ENCODE assay signal across 9 cellular contexts in the genomic region with DNA sequence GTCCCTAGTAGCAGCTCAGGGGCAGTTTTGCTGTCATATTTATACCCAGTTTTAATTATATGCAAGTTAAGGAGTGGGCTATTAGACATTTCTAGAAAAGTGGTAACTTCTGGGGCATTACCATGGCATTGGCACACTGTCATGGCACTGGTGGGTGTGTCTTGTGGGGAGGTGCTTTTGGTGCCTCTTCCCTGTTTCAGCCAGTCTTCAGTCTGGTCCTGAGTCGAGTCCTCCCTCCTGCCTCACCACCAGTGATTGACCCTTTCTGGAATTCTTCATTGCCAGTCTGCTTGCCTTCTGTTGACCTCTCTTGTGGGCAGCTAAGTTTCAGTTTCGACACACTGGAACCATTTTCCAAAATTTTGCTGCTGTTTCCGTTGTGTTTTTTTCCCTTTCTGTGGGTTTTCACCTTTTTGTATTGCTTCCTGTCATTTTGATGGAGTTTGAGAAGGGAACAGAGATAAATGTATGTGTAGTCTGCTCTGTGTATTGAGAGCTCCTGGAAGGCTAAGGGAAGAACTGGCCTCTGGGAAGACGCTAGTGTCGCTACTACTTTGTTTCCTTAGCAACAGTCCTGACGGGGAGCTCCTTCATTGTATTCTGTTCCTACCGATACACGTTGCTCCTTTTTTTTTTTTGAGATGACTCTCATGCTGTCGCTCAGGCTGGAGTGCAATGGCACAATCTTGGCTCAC. TPM values are rescaled to one million over a fixed set of nuclear protein-coding genes. Genes with fewer than 3 reads are reported as not detected.
DNase-seq lines count a peak whose midpoint lies in the region; ATAC-seq lines count a peak whose summit lies in the region.
"Had no signal": no experiment of that assay in that cellular context is flagged by ENCODE, and none has a peak within 500 bp of the region (broad histone marks: within the 10 kb centered on the region; RNA-seq: fewer than 3 reads in every experiment).

No MANE protein-coding gene starts in this region.

- DNase-seq in activated naive CD8-positive, alpha-beta T cell treated with anti-CD3 and anti-CD28 coated beads, Interleukin-2, amount 10 ng/mL, durations not matched to agents 7 days and 5 days: no peak
- DNase-seq in activated naive CD8-positive, alpha-beta T cell treated with anti-CD3 and anti-CD28 coated beads for 36 hours: no peak
- DNase-seq in activated T-helper 1 cell treated with anti-CD3 and anti-CD28 coated beads, Interleukin-12 subunit alpha, Interleukin-12 subunit beta, Interleukin-2, Interleukin-4 antibody, amounts not matched to agents 30 ng/mL and 10 ng/mL and 1 ng/mL, durations not matched to agents 14 hours and 24 hours and 36 hours (ENCODE audit: low spot score): no peak
- DNase-seq in iris pigment epithelial cell (ENCODE audit: low read depth) (peak; percentile 17), stromal cell of bone marrow (ENCODE audit: low read depth) (peak; percentile 45), sciatic nerve (ENCODE audit: low spot score) (no peak), kidney glomerular epithelial cell (lab: John Stamatoyannopoulos, UW) (no peak)
- DNase-seq: naive thymus-derived CD4-positive, alpha-beta T cell had no signal

- peaks cover 13% of the 10 kb centered on the region for H3K9me3 Mint-ChIP-seq in activated naive CD8-positive, alpha-beta T cell treated with anti-CD3 and anti-CD28 coated beads, Interleukin-2, amount 10 ng/mL, durations not matched to agents 7 days and 5 days
- H3K9me3 Mint-ChIP-seq in activated naive CD8-positive, alpha-beta T cell treated with anti-CD3 and anti-CD28 coated beads for 36 hours: peaks cover 10% of the 10 kb centered on the region
- peaks cover 12% of the 10 kb centered on the region for H3K9me3 Mint-ChIP-seq in activated T-helper 1 cell treated with anti-CD3 and anti-CD28 coated beads, Interleukin-12 subunit alpha, Interleukin-12 subunit beta, Interleukin-2, Interleukin-4 antibody, amounts not matched to agents 30 ng/mL and 10 ng/mL and 1 ng/mL, durations not matched to agents 14 hours and 24 hours and 36 hours

- H3K4me1 Mint-ChIP-seq in activated naive CD8-positive, alpha-beta T cell treated with anti-CD3 and anti-CD28 coated beads, Interleukin-2, amount 10 ng/mL, durations not matched to agents 7 days and 5 days: peaks cover 16% of the 10 kb centered on the region
- peaks cover 42% of the 10 kb centered on the region for H3K4me1 Mint-ChIP-seq in activated naive CD8-positive, alpha-beta T cell treated with anti-CD3 and anti-CD28 coated beads for 36 hours
- peaks cover 21% of the 10 kb centered on the region for H3K4me1 Mint-ChIP-seq in activated T-helper 1 cell treated with anti-CD3 and anti-CD28 coated beads, Interleukin-12 subunit alpha, Interleukin-12 subunit beta, Interleukin-2, Interleukin-4 antibody, amounts not matched to agents 30 ng/mL and 10 ng/mL and 1 ng/mL, durations not matched to agents 14 hours and 24 hours and 36 hours (ENCODE audit: low read depth)

- H3K27ac Mint-ChIP-seq in activated naive CD8-positive, alpha-beta T cell treated with anti-CD3 and anti-CD28 coated beads, Interleukin-2, amount 10 ng/mL, durations not matched to agents 7 days and 5 days: peak overlapping the region; percentile 21
- H3K27ac Mint-ChIP-seq in activated naive CD8-positive, alpha-beta T cell treated with anti-CD3 and anti-CD28 coated beads for 36 hours: no peak overlapping the region
- peak overlapping the region; percentile 31 for H3K27ac Mint-ChIP-seq in activated T-helper 1 cell treated with anti-CD3 and anti-CD28 coated beads, Interleukin-12 subunit alpha, Interleukin-12 subunit beta, Interleukin-2, Interleukin-4 antibody, amounts not matched to agents 30 ng/mL and 10 ng/mL and 1 ng/mL, durations not matched to agents 14 hours and 24 hours and 36 hours

- H3K36me3 Mint-ChIP-seq in activated naive CD8-positive, alpha-beta T cell treated with anti-CD3 and anti-CD28 coated beads, Interleukin-2, amount 10 ng/mL, durations not matched to agents 7 days and 5 days: peaks cover 32% of the 10 kb centered on the region
- peaks cover 29% of the 10 kb centered on the region for H3K36me3 Mint-ChIP-seq in activated naive CD8-positive, alpha-beta T cell treated with anti-CD3 and anti-CD28 coated beads for 36 hours
- peaks cover 15% of the 10 kb centered on the region for H3K36me3 Mint-ChIP-seq in activated T-helper 1 cell treated with anti-CD3 and anti-CD28 coated beads, Interleukin-12 subunit alpha, Interleukin-12 subunit beta, Interleukin-2, Interleukin-4 antibody, amounts not matched to agents 30 ng/mL and 10 ng/mL and 1 ng/mL, durations not matched to agents 14 hours and 24 hours and 36 hours (ENCODE audit: low read depth)

- POLR2A ChIA-PET in activated naive CD8-positive, alpha-beta T cell treated with anti-CD3 and anti-CD28 coated beads, Interleukin-2, amount 10 ng/mL, durations not matched to agents 7 days and 5 days (lab: Charles Lee): interaction anchor here (1.5 kb wide), 1 partner anchor 10 kb away, joined by 6 read pairs; the partner anchor contains the start of gene WWP2

- no peaks in the 10 kb centered on the region for H3K27me3 Mint-ChIP-seq in activated naive CD8-positive, alpha-beta T cell treated with anti-CD3 and anti-CD28 coated beads, Interleukin-2, amount 10 ng/mL, durations not matched to agents 7 days and 5 days
- no peaks in the 10 kb centered on the region for H3K27me3 Mint-ChIP-seq in activated naive CD8-positive, alpha-beta T cell treated with anti-CD3 and anti-CD28 coated beads for 36 hours
- no peaks in the 10 kb centered on the region for H3K27me3 Mint-ChIP-seq in activated T-helper 1 cell treated with anti-CD3 and anti-CD28 coated beads, Interleukin-12 subunit alpha, Interleukin-12 subunit beta, Interleukin-2, Interleukin-4 antibody, amounts not matched to agents 30 ng/mL and 10 ng/mL and 1 ng/mL, durations not matched to agents 14 hours and 24 hours and 36 hours (ENCODE audit: insufficient read depth)
- H3K27me3 Mint-ChIP-seq: naive thymus-derived CD4-positive, alpha-beta T cell had no signal

- ATAC-seq in activated naive CD8-positive, alpha-beta T cell treated with anti-CD3 and anti-CD28 coated beads, Interleukin-2, amount 10 ng/mL, durations not matched to agents 7 days and 5 days (ENCODE audit: low read depth): no peak
- ATAC-seq in sciatic nerve (no peak), HG03457 (IDR thresholded peaks at IDR 0.05; ENCODE audit: unreplicated experiment) (no peak)
- ATAC-seq: naive thymus-derived CD4-positive, alpha-beta T cell had no signal

- intact Hi-C loops in activated T-helper 1 cell treated with anti-CD3 and anti-CD28 coated beads, Interleukin-12 subunit alpha, Interleukin-12 subunit beta, Interleukin-2, Interleukin-4 antibody, amounts not matched to agents 30 ng/mL and 10 ng/mL and 1 ng/mL, durations not matched to agents 14 hours and 24 hours and 36 hours (cut with micrococcal nuclease): no loop called here
- intact Hi-C loops in sciatic nerve (cut with DNase I): no loop called here

- H3K4me3 Mint-ChIP-seq in activated naive CD8-positive, alpha-beta T cell treated with anti-CD3 and anti-CD28 coated beads, Interleukin-2, amount 10 ng/mL, durations not matched to agents 7 days and 5 days: no peak overlapping the region
- no peak overlapping the region for H3K4me3 Mint-ChIP-seq in activated naive CD8-positive, alpha-beta T cell treated with anti-CD3 and anti-CD28 coated beads for 36 hours
- H3K4me3 Mint-ChIP-seq in activated T-helper 1 cell treated with anti-CD3 and anti-CD28 coated beads, Interleukin-12 subunit alpha, Interleukin-12 subunit beta, Interleukin-2, Interleukin-4 antibody, amounts not matched to agents 30 ng/mL and 10 ng/mL and 1 ng/mL, durations not matched to agents 14 hours and 24 hours and 36 hours: no peak overlapping the region

RNA-seq across cellular contexts. Expression of gene WWP2, which starts 10.6 kb away (rescaled TPM):
- total RNA-seq in activated naive CD8-positive, alpha-beta T cell treated with anti-CD3 and anti-CD28 coated beads, Interleukin-2, amount 10 ng/mL, durations not matched to agents 7 days and 5 days: 10 to 100 TPM; 60.6 to 61.5 TPM
- 10 to 100 TPM; 32.1 to 35.3 TPM for total RNA-seq in activated naive CD8-positive, alpha-beta T cell treated with anti-CD3 and anti-CD28 coated beads for 36 hours
- total RNA-seq in activated T-helper 1 cell treated with anti-CD3 and anti-CD28 coated beads, Interleukin-12 subunit alpha, Interleukin-12 subunit beta, Interleukin-2, Interleukin-4 antibody, amounts not matched to agents 30 ng/mL and 10 ng/mL and 1 ng/mL, durations not matched to agents 14 hours and 24 hours and 36 hours: 53.8 and 58.3 TPM in 2 replicates
- total RNA-seq in sciatic nerve: 91.5 TPM

RNA-seq across cellular contexts. Expression of gene NOB1, which starts 18.0 kb away (rescaled TPM):
- total RNA-seq in activated naive CD8-positive, alpha-beta T cell treated with anti-CD3 and anti-CD28 coated beads, Interleukin-2, amount 10 ng/mL, durations not matched to agents 7 days and 5 days: 10 to 100 TPM; 54.5 to 59.0 TPM
- 100 to 1,000 TPM; 152 to 165 TPM for total RNA-seq in activated naive CD8-positive, alpha-beta T cell treated with anti-CD3 and anti-CD28 coated beads for 36 hours
- 132 and 133 TPM in 2 replicates for total RNA-seq in activated T-helper 1 cell treated with anti-CD3 and anti-CD28 coated beads, Interleukin-12 subunit alpha, Interleukin-12 subunit beta, Interleukin-2, Interleukin-4 antibody, amounts not matched to agents 30 ng/mL and 10 ng/mL and 1 ng/mL, durations not matched to agents 14 hours and 24 hours and 36 hours
- 32.6 TPM for total RNA-seq in sciatic nerve

RNA-seq across cellular contexts. Expression of gene NQO1, which starts 46.3 kb away (rescaled TPM):
- 10 to 100 TPM; 12.1 to 14.5 TPM for total RNA-seq in activated naive CD8-positive, alpha-beta T cell treated with anti-CD3 and anti-CD28 coated beads, Interleukin-2, amount 10 ng/mL, durations not matched to agents 7 days and 5 days
- 10 to 100 TPM in 1 of 2 experiments, 1 to 10 TPM in 1; 9.9 to 11.3 TPM for total RNA-seq in activated naive CD8-positive, alpha-beta T cell treated with anti-CD3 and anti-CD28 coated beads for 36 hours
- 9.7 and 9.8 TPM in 2 replicates for total RNA-seq in activated T-helper 1 cell treated with anti-CD3 and anti-CD28 coated beads, Interleukin-12 subunit alpha, Interleukin-12 subunit beta, Interleukin-2, Interleukin-4 antibody, amounts not matched to agents 30 ng/mL and 10 ng/mL and 1 ng/mL, durations not matched to agents 14 hours and 24 hours and 36 hours
- total RNA-seq in sciatic nerve: 58.9 TPM

Comparison
In these comparisons a context has a peak if more than half of its experiments do, and no peak if none do; other contexts are left out.
1. DNase-seq: peak in iris pigment epithelial cell (single experiment) and stromal cell of bone marrow (single experiment); none in activated naive CD8-positive, alpha-beta T cell treated with anti-CD3 and anti-CD28 coated beads, Interleukin-2, amount 10 ng/mL, durations not matched to agents 7 days and 5 days (single experiment), activated naive CD8-positive, alpha-beta T cell treated with anti-CD3 and anti-CD28 coated beads for 36 hours (single experiment), activated T-helper 1 cell treated with anti-CD3 and anti-CD28 coated beads, Interleukin-12 subunit alpha, Interleukin-12 subunit beta, Interleukin-2, Interleukin-4 antibody, amounts not matched to agents 30 ng/mL and 10 ng/mL and 1 ng/mL, durations not matched to agents 14 hours and 24 hours and 36 hours (single experiment), sciatic nerve (single experiment) and kidney glomerular epithelial cell (single experiment).